In genomic region chr20:46122071-46122470, GRCh38 we compare ENCODE assay signal across 1 cellular context.
TF ChIP-seq lines count a peak whose summit lies in the region.

No MANE protein-coding gene starts in this region.

TF ChIP-seq in SK-N-SH, 30 proteins besides CTCF, POLR2A, EP300 and RAD21 (continued from another document):
- no peak for TF ChIP-seq REST (IDR thresholded peaks at IDR 0.05; ENCODE audit: low read depth, low read length)
- no peak for TF ChIP-seq GABPA (IDR thresholded peaks at IDR 0.05; ENCODE audit: low read depth)
- TF ChIP-seq CHD2 (IDR thresholded peaks at IDR 0.05; ENCODE audit: low read length, partially characterized antibody), result no peak
- TF ChIP-seq FOSL2 (IDR thresholded peaks at IDR 0.05; ENCODE audit: borderline replicate concordance, low read depth), result peak; percentile 64; the same call in 1 of the 2 replicates
- TF ChIP-seq RFX5 (IDR thresholded peaks at IDR 0.05; ENCODE audit: low read length), result no peak
- no peak for TF ChIP-seq NRF1 (IDR thresholded peaks at IDR 0.05; ENCODE audit: low read depth, low read length)
- TF ChIP-seq JUND (IDR thresholded peaks at IDR 0.05), result peak; percentile 27; the same call in 1 of the 2 replicates
- TF ChIP-seq SMC3 (IDR thresholded peaks at IDR 0.05; ENCODE audit: low read depth, low read length), result no peak
- TF ChIP-seq ZBTB33 (IDR thresholded peaks at IDR 0.05; ENCODE audit: borderline replicate concordance, low read depth), result no peak
- TF ChIP-seq MEF2A (IDR thresholded peaks at IDR 0.05; ENCODE audit: borderline replicate concordance, low read depth), result no peak
- TF ChIP-seq MAX (IDR thresholded peaks at IDR 0.05; ENCODE audit: low read depth), result no peak
- TF ChIP-seq IRF3 (IDR thresholded peaks at IDR 0.05; ENCODE audit: low read depth, low read length), result no peak
- TF ChIP-seq NFIC (IDR thresholded peaks at IDR 0.05; ENCODE audit: borderline replicate concordance), result peak; percentile 38; the same call in 1 of the 2 replicates
- TF ChIP-seq YY1 (IDR thresholded peaks at IDR 0.05; ENCODE audit: low read depth), result no peak
- no peak for TF ChIP-seq SIN3A (IDR thresholded peaks at IDR 0.05; ENCODE audit: borderline replicate concordance, low read depth, low read length)
- TF ChIP-seq TEAD4 (IDR thresholded peaks at IDR 0.05; ENCODE audit: borderline replicate concordance, insufficient read depth), result no peak
- TF ChIP-seq ELF1 (IDR thresholded peaks at IDR 0.05), result no peak
- TF ChIP-seq POLR2AphosphoS5 (IDR thresholded peaks at IDR 0.05; ENCODE audit: low read depth, low read length), result 0 out of 2 replicates have a peak, but pooled peaks have one; percentile 25
- no peak for TF ChIP-seq GATA2 (CRISPR knock-in tag; IDR thresholded peaks at IDR 0.05)
